ENCODE assay signal across 30 cellular contexts in genomic region chr11:23063261-23063660, GRCh38.
"Had no signal": no experiment of that assay in that cellular context is flagged by ENCODE, and none has a peak within 500 bp of the region (broad histone marks: within the 10 kb centered on the region; RNA-seq: fewer than 3 reads in every experiment).

No MANE protein-coding gene starts in this region.

- H3K4me1 ChIP-seq: adrenal gland, ascending aorta, body of pancreas, breast epithelium had no signal

- H3K27ac ChIP-seq: adrenal gland, ascending aorta, body of pancreas, brain microvascular endothelial cell, breast epithelium, cardiac muscle cell had no signal

- ATAC-seq: activated naive CD4-positive, alpha-beta T cell treated with anti-CD3 and anti-CD28 coated beads, Interleukin-2, amount 50 U/mL, for 72 hours; activated naive CD8-positive, alpha-beta T cell treated with anti-CD3 and anti-CD28 coated beads, Interleukin-2, amount 50 U/mL, for 24 hours; activated T-cell treated with anti-CD3 and anti-CD28 coated beads, Interleukin-2, amount 50 U/mL, for 4 hours; activated T-cell treated with anti-CD3 and anti-CD28 coated beads, Interleukin-2, amount 50 U/mL, for 72 hours; activated T-helper 17 cell treated with anti-CD3 and anti-CD28 coated beads, Interleukin-2, amount 50 U/mL, for 72 hours; body of pancreas had no signal

- H3K4me3 ChIP-seq: adrenal gland, ascending aorta, body of pancreas, breast epithelium, cardiac muscle cell had no signal

- H3K36me3 ChIP-seq: adrenal gland, ascending aorta, brain microvascular endothelial cell, breast epithelium, cardiac muscle cell had no signal

- H3K9me3 ChIP-seq: adrenal gland, ascending aorta, body of pancreas, breast epithelium had no signal

- DNase-seq: activated effector memory CD4-positive, alpha-beta T cell treated with anti-CD3 and anti-CD28 coated beads, Interleukin-2, amount 50 U/mL, for 16 hours; activated effector memory CD4-positive, alpha-beta T cell treated with Interleukin-2 at 50 U/mL for 16 hours; activated gamma-delta T cell; activated gamma-delta T cell treated with Interleukin-2 at 50 U/mL for 16 hours; activated naive CD4-positive, alpha-beta T cell; activated naive CD4-positive, alpha-beta T cell treated with anti-CD3 and anti-CD28 coated beads for 36 hours; activated naive CD4-positive, alpha-beta T cell treated with anti-CD3 and anti-CD28 coated beads, Interleukin-2, amount 10 ng/mL, durations not matched to agents 7 days and 5 days; activated naive CD4-positive, alpha-beta T cell treated with anti-CD3 and anti-CD28 coated beads, Interleukin-2, amount 50 U/mL, for 16 hours; activated naive CD4-positive, alpha-beta T cell treated with Interleukin-2 at 50 U/mL for 16 hours; activated naive CD8-positive, alpha-beta T cell treated with anti-CD3 and anti-CD28 coated beads for 36 hours; activated naive CD8-positive, alpha-beta T cell treated with anti-CD3 and anti-CD28 coated beads, Interleukin-2, amount 10 ng/mL, durations not matched to agents 7 days and 5 days; activated naive CD8-positive, alpha-beta T cell treated with anti-CD3 and anti-CD28 coated beads, Interleukin-2, amount 50 U/mL, for 24 hours; activated T-cell treated with anti-CD3 and anti-CD28 coated beads, Interleukin-2, amount 50 U/mL, for 4 hours; activated T-cell treated with anti-CD3 and anti-CD28 coated beads, Interleukin-2, amount 50 U/mL, for 48 hours; activated T-cell treated with anti-CD3 and anti-CD28 coated beads, Interleukin-2, amount 50 U/mL, for 72 hours; adrenal gland; amniotic stem cell; amygdala; anterior cingulate cortex; aorta; body of pancreas; brain microvascular endothelial cell; caudate nucleus; central memory CD4-positive, alpha-beta T cell; cerebellar nuclear complex had no signal

- H3K27me3 ChIP-seq: adrenal gland, ascending aorta, body of pancreas, brain microvascular endothelial cell, breast epithelium, cardiac muscle cell had no signal
